Comparison of ENCODE assay signal across 9 cellular contexts in the genomic region with DNA sequence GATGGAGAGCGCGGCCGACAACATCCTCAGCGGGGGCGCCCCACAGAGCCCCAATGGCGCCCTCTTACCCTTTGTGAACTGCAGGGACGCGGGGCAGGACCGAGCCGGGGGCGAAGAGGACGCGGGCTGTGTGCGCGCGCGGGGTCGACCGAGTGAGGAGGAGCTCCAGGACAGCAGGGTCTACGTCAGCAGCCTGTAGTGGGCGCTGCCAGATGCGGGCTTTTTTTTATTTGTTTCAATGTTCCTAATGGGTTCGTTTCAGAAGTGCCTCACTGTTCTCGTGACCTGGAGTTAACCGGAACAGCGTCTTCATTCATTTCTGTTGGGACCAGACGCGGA.
DNase-seq lines count a peak whose midpoint lies in the region; ATAC-seq, FAIRE-seq and TF ChIP-seq lines count a peak whose summit lies in the region.
"Had no signal": no experiment of that assay in that cellular context is flagged by ENCODE, and none has a peak within 500 bp of the region (broad histone marks: within the 10 kb centered on the region; RNA-seq: fewer than 3 reads in every experiment).

No MANE protein-coding gene starts in this region.

- peak overlapping the region; percentile 96 for H3K4me2 ChIP-seq in A549

- CTCF ChIA-PET in A549 (lab: Yijun Ruan, JAX): interaction anchor here (0.8 to 1.6 kb wide), 5 partner anchors 10 to 93 kb away, joined by 3 to 6 read pairs (median 3); no protein-coding TSS in a partner anchor

- POLR2A ChIA-PET in A549 (lab: Yijun Ruan, JAX): no interaction called here

- no peak for FAIRE-seq in A549 (lab: Jason Lieb, UNC)
- FAIRE-seq: islet of Langerhans had no signal

- ATAC-seq in A549: peak; percentile 26 to 71; a peak in 3 of 6 replicates
- peak; percentile 33 for ATAC-seq in GM21381 (IDR thresholded peaks at IDR 0.05; ENCODE audit: unreplicated experiment)
- ATAC-seq in HG02588 (IDR thresholded peaks at IDR 0.05; ENCODE audit: unreplicated experiment): no peak

- WGBS in A549 (ENCODE audit: missing lambda C conversion rate): 45% methylated on average over 28 of the region's 28 CpGs

- H3K27ac ChIP-seq in A549: no peak overlapping the region; a peak in 1 of 6 replicates

- no peak for TF ChIP-seq RAD21 in A549 (conservative IDR thresholded peaks at IDR 0.05 in 1 of 2, IDR thresholded peaks at IDR 0.05 in 1 of 2)

- TF ChIP-seq CTCF in A549 (IDR thresholded peaks at IDR 0.05): no peak; the same call in 2 of the 3 replicates

- H3K4me3 ChIP-seq in A549: peak overlapping the region; percentile 45

- H3K9me3 ChIP-seq in A549: no peaks in the 10 kb centered on the region

- no peak for TF ChIP-seq EP300 in A549 (IDR thresholded peaks at IDR 0.05)

- DNase-seq in A549 (ENCODE audit: low read depth in 1 of 2, low spot score in 1 of 2): peak in 1 of 2 experiments; percentile 14
- peak; percentile 63 for DNase-seq in NCI-H526 treated with DMSO at 0.1 percent for 48 hours (lab: John Stamatoyannopoulos, UW)
- peak; percentile 38 for DNase-seq in activated T-helper 9 cell treated with anti-CD3 and anti-CD28 coated beads, Interleukin-2, amount 50 U/mL, for 16 hours (ENCODE audit: low read depth)
- DNase-seq in iPS-NIHi7 (ENCODE audit: extremely low spot score): peak; percentile 66
- DNase-seq in stimulated activated CD4-positive, alpha-beta T cell treated with anti-CD3 and anti-CD28 coated beads, TNF-alpha, amount 100 ng/mL, for 1 hour (ENCODE audit: low read depth in 3 of 3, low spot score in 1 of 3): peak in 2 of 3 donors; percentile 9 to 37
- no peak for DNase-seq in cortex of kidney (lab: John Stamatoyannopoulos, UW)

- H3K4me1 ChIP-seq in A549: peaks cover 7% of the 10 kb centered on the region; the same call in 1 of the 3 replicates

- no peak for TF ChIP-seq POLR2A in A549 (IDR thresholded peaks at IDR 0.05; ENCODE audit: low read length)

TF ChIP-seq in A549, 52 proteins besides CTCF, POLR2A, EP300 and RAD21:
- TF ChIP-seq EHF (CRISPR knock-in tag; IDR thresholded peaks at IDR 0.05) (no peak), HEYL (CRISPR knock-in tag; IDR thresholded peaks at IDR 0.05) (no peak), NFE2L2 (conservative IDR thresholded peaks at IDR 0.05; ENCODE audit: low read length) (no peak), RARB (CRISPR knock-in tag; IDR thresholded peaks at IDR 0.05) (no peak), RNF2 (IDR thresholded peaks at IDR 0.05; ENCODE audit: borderline replicate concordance, low read depth) (no peak), ZNF302 (CRISPR knock-in tag; IDR thresholded peaks at IDR 0.05) (no peak), NR3C1 (IDR thresholded peaks at IDR 0.05) (no peak), ZC3H11A (IDR thresholded peaks at IDR 0.05) (no peak), POLR2AphosphoS2 (conservative IDR thresholded peaks at IDR 0.05; ENCODE audit: low read length) (no peak), FOSL2 (IDR thresholded peaks at IDR 0.05) (no peak), FOSL2 (CRISPR knock-in tag; IDR thresholded peaks at IDR 0.05) (no peak), RCOR1 (IDR thresholded peaks at IDR 0.05; ENCODE audit: low read depth, low read length) (no peak), TFCP2L1 (CRISPR knock-in tag; IDR thresholded peaks at IDR 0.05) (no peak), BHLHE40 (IDR thresholded peaks at IDR 0.05; ENCODE audit: low read depth, low read length) (no peak)
- TF ChIP-seq, protein P1, sequence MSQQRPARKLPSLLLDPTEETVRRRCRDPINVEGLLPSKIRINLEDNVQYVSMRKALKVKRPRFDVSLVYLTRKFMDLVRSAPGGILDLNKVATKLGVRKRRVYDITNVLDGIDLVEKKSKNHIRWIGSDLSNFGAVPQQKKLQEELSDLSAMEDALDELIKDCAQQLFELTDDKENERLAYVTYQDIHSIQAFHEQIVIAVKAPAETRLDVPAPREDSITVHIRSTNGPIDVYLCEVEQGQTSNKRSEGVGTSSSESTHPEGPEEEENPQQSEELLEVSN (IDR thresholded peaks at IDR 0.05; ENCODE audit: borderline replicate concordance, low read depth): no peak
- TF ChIP-seq, protein P2, sequence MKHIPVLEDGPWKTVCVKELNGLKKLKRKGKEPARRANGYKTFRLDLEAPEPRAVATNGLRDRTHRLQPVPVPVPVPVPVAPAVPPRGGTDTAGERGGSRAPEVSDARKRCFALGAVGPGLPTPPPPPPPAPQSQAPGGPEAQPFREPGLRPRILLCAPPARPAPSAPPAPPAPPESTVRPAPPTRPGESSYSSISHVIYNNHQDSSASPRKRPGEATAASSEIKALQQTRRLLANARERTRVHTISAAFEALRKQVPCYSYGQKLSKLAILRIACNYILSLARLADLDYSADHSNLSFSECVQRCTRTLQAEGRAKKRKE (CRISPR knock-in tag; IDR thresholded peaks at IDR 0.05; ENCODE audit: low read depth): no peak
TF ChIP-seq in A549: peak in this region for 0.
